Comparison of ENCODE assay signal across 1 cellular context in genomic region chr19:55253264-55253663, GRCh38.
TF ChIP-seq lines count a peak whose summit lies in the region.

No MANE protein-coding gene starts in this region.

TF ChIP-seq in HepG2, 621 proteins besides CTCF, POLR2A, EP300 and RAD21:
- TF ChIP-seq HCFC1 (IDR thresholded peaks at IDR 0.05; ENCODE audit: low read depth, low read length): no peak
- no peak for TF ChIP-seq ZFP37 (CRISPR knock-in tag; IDR thresholded peaks at IDR 0.05; ENCODE audit: borderline replicate concordance)
